Comparison of ENCODE assay signal across 8 cellular contexts in the genomic region with DNA sequence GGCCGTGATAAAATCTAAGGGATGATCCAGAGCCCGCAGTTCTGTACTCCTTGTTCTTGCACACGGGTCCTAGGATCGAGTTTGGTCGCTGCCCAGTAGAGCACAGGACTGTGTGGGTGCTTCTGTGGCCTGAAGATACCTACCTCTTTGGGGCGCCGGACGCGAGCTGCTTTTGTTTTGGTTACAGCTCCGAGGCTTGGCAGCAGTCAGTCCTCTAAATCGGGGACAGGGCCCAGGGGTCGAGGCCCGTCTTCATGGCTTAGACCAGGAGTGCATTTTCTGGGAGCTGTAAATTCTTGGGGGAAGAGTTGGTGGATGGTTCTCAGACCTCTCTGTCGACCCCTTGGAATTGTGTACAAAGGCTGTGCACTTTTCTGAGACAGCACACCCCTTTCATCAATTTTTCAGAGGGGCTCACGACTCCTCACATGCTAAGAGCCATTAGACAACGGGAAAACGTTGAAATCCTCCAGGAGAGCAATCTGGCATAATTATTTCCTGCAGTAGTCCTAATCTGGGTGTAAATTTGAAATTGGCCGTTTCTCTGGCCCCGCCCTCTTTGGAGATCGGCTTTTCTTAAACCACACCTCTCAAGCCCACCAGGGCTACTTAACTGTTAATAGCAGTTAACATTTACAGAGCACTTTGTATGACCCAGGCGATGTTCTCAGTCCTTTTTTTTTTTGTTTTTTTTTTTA. TPM values are rescaled to one million over a fixed set of nuclear protein-coding genes. Genes with fewer than 3 reads are reported as not detected.
A peak's percentile ranks its signal among the peaks of the same experiment; 100 is the strongest.
DNase-seq lines count a peak whose midpoint lies in the region; ATAC-seq and TF ChIP-seq lines count a peak whose summit lies in the region.

No MANE protein-coding gene starts in this region.

- H3K27me3 Mint-ChIP-seq in naive B cell: no peaks in the 10 kb centered on the region

- peak overlapping the region; percentile 91 to 99 (median 98) for H3K4me3 Mint-ChIP-seq in naive B cell

- H3K36me3 Mint-ChIP-seq in naive B cell: no peaks in the 10 kb centered on the region

- DNase-seq in NCI-H526 (lab: John Stamatoyannopoulos, UW) (peak; percentile 6 to 42), NCI-H526 treated with DMSO at 0.1 percent for 48 hours (lab: John Stamatoyannopoulos, UW) (no peak), NCI-H524 (lab: John Stamatoyannopoulos, UW) (peak; percentile 41 to 65), esophagus squamous epithelium (lab: John Stamatoyannopoulos, UW) (no peak), naive B cell (peak; percentile 31), putamen (ENCODE audit: low spot score) (no peak)
- peak; percentile 46 for DNase-seq in activated T-cell treated with anti-CD3 and anti-CD28 coated beads, Interleukin-2, amount 50 U/mL, for 1 hour

- H3K4me3 ChIP-seq in esophagus squamous epithelium: peak overlapping the region; percentile 57 to 89 (median 75)

- TF ChIP-seq CTCF in esophagus squamous epithelium (IDR thresholded peaks at IDR 0.05): no peak

- peaks cover 3 to 34% (median 9%) of the 10 kb centered on the region in 3 donors for H3K4me1 ChIP-seq in esophagus squamous epithelium

- no peaks in the 10 kb centered on the region for H3K9me3 Mint-ChIP-seq in naive B cell

- peaks cover 19 to 38% (median 32%) of the 10 kb centered on the region in 3 donors for H3K4me1 Mint-ChIP-seq in naive B cell

- no peaks in the 10 kb centered on the region for H3K27me3 ChIP-seq in esophagus squamous epithelium

- H3K27ac Mint-ChIP-seq in naive B cell: peak overlapping the region; percentile 91 to 97 (median 93)

- H3K27ac ChIP-seq in esophagus squamous epithelium: peak overlapping the region; percentile 64 to 87 (median 81)

- peaks cover 0 to 33% (median 13%) of the 10 kb centered on the region in 3 donors for H3K36me3 ChIP-seq in esophagus squamous epithelium

- WGBS in esophagus squamous epithelium, 2 donors: 2 to 4% methylated on average over 9 to 10 of the region's 21 CpGs

- ATAC-seq in HG02938 (IDR thresholded peaks at IDR 0.05; ENCODE audit: unreplicated experiment) (peak; percentile 26), naive B cell (ENCODE audit: low read depth in 2 of 2) (peak; percentile 9 to 11)

- no peaks in the 10 kb centered on the region for H3K9me3 ChIP-seq in esophagus squamous epithelium

- intact Hi-C loops in esophagus squamous epithelium (cut with DNase I): no loop called here

- TF ChIP-seq POLR2A in esophagus squamous epithelium (IDR thresholded peaks at IDR 0.05): no peak

RNA-seq across cellular contexts. Expression of gene CEP97, which starts 0.9 kb away (rescaled TPM):
- 1 to 10 TPM; 3.0 to 6.7 (median 5.9) TPM for total RNA-seq in esophagus squamous epithelium
- 1 to 10 TPM; 4.1 to 5.8 (median 4.9) TPM for polyA plus RNA-seq in naive B cell (ENCODE audit: low read depth in 6 of 6)

RNA-seq across cellular contexts. Expression of gene RPL24, which starts 38.8 kb away (rescaled TPM):
- 1,000 to 10,000 TPM in 3 of 4 donors, 100 to 1,000 TPM in 1; 781 to 1,769 (median 1,391) TPM for total RNA-seq in esophagus squamous epithelium
- 1,000 to 10,000 TPM in 3 of 6 donors, 100 to 1,000 TPM in 3; 573 to 1,135 (median 1,007) TPM for polyA plus RNA-seq in naive B cell (ENCODE audit: low read depth in 6 of 6)

RNA-seq across cellular contexts. Expression of gene ZBTB11, which starts 48.4 kb away (rescaled TPM):
- 10 to 100 TPM; 12.7 to 26.9 (median 18.8) TPM for total RNA-seq in esophagus squamous epithelium
- polyA plus RNA-seq in naive B cell (ENCODE audit: low read depth in 6 of 6): 10 to 100 TPM in 3 of 6 donors, 1 to 10 TPM in 3; 6.8 to 14.1 (median 9.7) TPM

RNA-seq across cellular contexts. Expression of gene NXPE3, which starts 53.7 kb away (rescaled TPM):
- total RNA-seq in esophagus squamous epithelium: 1 to 10 TPM; 1.1 to 6.5 (median 2.5) TPM
- polyA plus RNA-seq in naive B cell (ENCODE audit: low read depth in 6 of 6): 10 to 100 TPM; 15.8 to 30.2 (median 21.8) TPM

Comparison
In these comparisons a context has a peak if more than half of its experiments do, and no peak if none do; other contexts are left out.
1. DNase-seq: peak in NCI-H526 (2 of 2), NCI-H524 (2 of 2), activated T-cell treated with anti-CD3 and anti-CD28 coated beads, Interleukin-2, amount 50 U/mL, for 1 hour (single experiment) and naive B cell (single experiment); none in NCI-H526 treated with DMSO at 0.1 percent for 48 hours (single experiment), esophagus squamous epithelium (single experiment) and putamen (single experiment).